In genomic region chr3:29347412-29347811, GRCh38 we compare ENCODE assay signal across 11 cellular contexts.
"Had no signal": no experiment of that assay in that cellular context is flagged by ENCODE, and none has a peak within 500 bp of the region (broad histone marks: within the 10 kb centered on the region; RNA-seq: fewer than 3 reads in every experiment).

No MANE protein-coding gene starts in this region.

- H3K4me3 ChIP-seq: esophagus muscularis mucosa, ovary, thyroid gland had no signal

- H3K9me3 ChIP-seq: esophagus muscularis mucosa, ovary, thyroid gland had no signal

- H3K27me3 ChIP-seq: esophagus muscularis mucosa, ovary, thyroid gland had no signal

- H3K4me3 Mint-ChIP-seq: natural killer cell had no signal

- H3K4me1 Mint-ChIP-seq: natural killer cell had no signal

- H3K9me3 Mint-ChIP-seq: activated naive CD4-positive, alpha-beta T cell treated with anti-CD3 and anti-CD28 coated beads, Interleukin-2, amount 50 U/mL, for 72 hours had no signal

- ATAC-seq: activated naive CD4-positive, alpha-beta T cell treated with anti-CD3 and anti-CD28 coated beads, Interleukin-2, amount 50 U/mL, for 72 hours; left cardiac atrium; natural killer cell had no signal

- H3K36me3 Mint-ChIP-seq: activated naive CD4-positive, alpha-beta T cell treated with anti-CD3 and anti-CD28 coated beads, Interleukin-2, amount 50 U/mL, for 72 hours; natural killer cell had no signal

- H3K27ac Mint-ChIP-seq: activated naive CD4-positive, alpha-beta T cell treated with anti-CD3 and anti-CD28 coated beads, Interleukin-2, amount 50 U/mL, for 72 hours; natural killer cell had no signal

- DNase-seq: activated effector memory CD4-positive, alpha-beta T cell treated with Interleukin-2 at 50 U/mL for 16 hours; activated T-cell treated with anti-CD3 and anti-CD28 coated beads, Interleukin-2, amount 50 U/mL, for 1 hour; amygdala; head of caudate nucleus; left cardiac atrium; natural killer cell; ovary; T-helper 2 cell; thyroid gland had no signal

- H3K36me3 ChIP-seq: esophagus muscularis mucosa, ovary, thyroid gland had no signal

- H3K27ac ChIP-seq: esophagus muscularis mucosa, ovary, thyroid gland had no signal
